In the genomic region with DNA sequence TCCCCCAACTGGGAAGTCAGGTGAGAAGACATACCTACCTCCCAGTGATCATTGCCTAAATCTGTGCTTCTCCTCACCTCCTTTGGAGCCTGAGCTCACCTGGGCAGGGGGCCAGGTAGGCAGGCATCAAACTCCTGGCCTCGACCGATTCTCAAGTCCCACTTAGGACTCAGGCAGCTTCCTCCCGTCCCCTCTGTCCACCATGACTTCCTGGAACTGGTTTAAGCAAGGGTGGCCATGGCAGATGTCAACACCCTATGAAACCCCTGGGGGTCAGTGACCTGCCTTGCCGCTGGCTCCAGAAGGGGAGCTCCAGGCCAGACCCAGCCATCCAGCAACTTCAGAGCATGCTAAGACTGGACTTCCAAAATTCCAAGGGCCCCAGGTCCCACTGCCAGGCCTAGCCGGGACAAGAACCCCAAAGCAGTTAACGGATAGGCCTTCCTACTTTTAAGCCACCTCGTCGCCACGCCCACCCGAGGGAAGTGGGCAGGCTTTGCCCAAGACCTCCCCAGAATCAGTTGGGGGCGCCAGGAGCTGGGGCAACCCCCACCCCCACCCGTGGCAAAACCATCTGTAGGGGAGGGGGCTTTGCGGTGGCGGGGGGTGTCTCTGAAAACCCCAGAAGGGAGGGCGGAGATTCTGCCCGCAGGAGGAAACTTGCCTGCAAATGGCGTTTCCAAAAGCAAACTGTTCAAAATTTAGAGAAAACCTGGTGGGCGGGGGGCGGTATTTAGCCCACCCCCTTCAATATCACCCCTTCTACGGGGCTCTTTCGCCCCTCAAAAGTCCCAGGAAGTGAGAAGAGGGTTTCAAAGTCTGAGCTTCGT, we compare ENCODE assay signal across 8 cellular contexts. TPM values are rescaled to one million over a fixed set of nuclear protein-coding genes. Genes with fewer than 3 reads are reported as not detected.
DNase-seq lines count a peak whose midpoint lies in the region; ATAC-seq and TF ChIP-seq lines count a peak whose summit lies in the region.

No MANE protein-coding gene starts in this region.

- H3K27me3 ChIP-seq in AG04450 (ENCODE audit: control insufficient read depth, insufficient read depth, low read length) (no peaks in the 10 kb centered on the region), lower lobe of right lung (ENCODE audit: low read depth) (no peaks in the 10 kb centered on the region)

- POLR2A ChIA-PET in AG04450 (lab: Yijun Ruan, JAX) = interaction anchor here (0.5 to 1.7 kb wide), 8 partner anchors 9 to 464 kb away, joined by 3 to 11 read pairs (median 4); no protein-coding TSS in a partner anchor

- peak overlapping the region; percentile 39 for H3K27ac ChIP-seq in AG04450 (ENCODE audit: low read depth, low read length)
- peak overlapping the region; percentile 88 for H3K27ac ChIP-seq in lower lobe of right lung

- CTCF ChIA-PET in AG04450 (lab: Charles Lee) = interaction anchor here (0.9 to 3.8 kb wide), 5 partner anchors 12 to 163 kb away, joined by 3 to 22 read pairs (median 13); no protein-coding TSS in a partner anchor

- no peaks in the 10 kb centered on the region; the same call in 1 of the 2 replicates for H3K9me3 ChIP-seq in AG04450 (ENCODE audit: control insufficient read depth, insufficient read depth, low read length)
- H3K9me3 ChIP-seq in lower lobe of right lung = no peaks in the 10 kb centered on the region

- peak overlapping the region; percentile 88 for H3K4me3 Mint-ChIP-seq in stimulated activated memory B cell treated with anti-CD40 and anti-IgM and Interleukin-4, amounts not matched to agents 10 μg/mL and 1 μg/mL and 100 μg/mL, for 72 hours

- peak overlapping the region; percentile 89 for H3K4me3 ChIP-seq in AG04450 (ENCODE audit: low read depth, low read length)
- peak overlapping the region; percentile 85 for H3K4me3 ChIP-seq in lower lobe of right lung

- H3K27ac Mint-ChIP-seq in stimulated activated memory B cell treated with anti-CD40 and anti-IgM and Interleukin-4, amounts not matched to agents 10 μg/mL and 1 μg/mL and 100 μg/mL, for 72 hours = peak overlapping the region; percentile 85

- peaks cover 5% of the 10 kb centered on the region for H3K36me3 Mint-ChIP-seq in stimulated activated memory B cell treated with anti-CD40 and anti-IgM and Interleukin-4, amounts not matched to agents 10 μg/mL and 1 μg/mL and 100 μg/mL, for 72 hours

- peaks cover 44% of the 10 kb centered on the region for H3K4me1 Mint-ChIP-seq in stimulated activated memory B cell treated with anti-CD40 and anti-IgM and Interleukin-4, amounts not matched to agents 10 μg/mL and 1 μg/mL and 100 μg/mL, for 72 hours

- TF ChIP-seq CTCF in AG04450 (IDR thresholded peaks at IDR 0.05; ENCODE audit: low read depth, low read length) (no peak), lower lobe of right lung (IDR thresholded peaks at IDR 0.05) (no peak)

- H3K9me3 Mint-ChIP-seq in stimulated activated memory B cell treated with anti-CD40 and anti-IgM and Interleukin-4, amounts not matched to agents 10 μg/mL and 1 μg/mL and 100 μg/mL, for 72 hours = no peaks in the 10 kb centered on the region

- DNase-seq in AG04450 (ENCODE audit: low read depth, low spot score) (no peak), HUDEP-2 (lab: John Stamatoyannopoulos, UW; ENCODE audit: unreplicated experiment in 76 of 76) (peak in 47 of 76 experiments; percentile 8 to 51 (median 28)), dermis blood vessel endothelial cell (peak; percentile 58), lower lobe of right lung (peak; percentile 84), NCI-H2081 treated with DMSO at 0.1 percent for 48 hours (lab: John Stamatoyannopoulos, UW) (no peak), NCI-H345 treated with DMSO at 0.1 percent for 48 hours (lab: John Stamatoyannopoulos, UW; ENCODE audit: unreplicated experiment) (no peak)
- DNase-seq in activated CD4-positive, alpha-beta T cell treated with anti-CD3 and anti-CD28 coated beads for 24 hours (ENCODE audit: low read depth in 2 of 2) = peak; percentile 10 to 28

- intact Hi-C loops in lower lobe of right lung (cut with DNase I) = no loop called here

- H3K4me1 ChIP-seq in lower lobe of right lung = peaks cover 19% of the 10 kb centered on the region

- peak; percentile 43 to 66 for ATAC-seq in lower lobe of right lung
- peak; percentile 31 for ATAC-seq in stimulated activated memory B cell treated with anti-CD40 and anti-IgM and Interleukin-4, amounts not matched to agents 10 μg/mL and 1 μg/mL and 100 μg/mL, for 72 hours

- peaks cover 3% of the 10 kb centered on the region for H3K27me3 Mint-ChIP-seq in stimulated activated memory B cell treated with anti-CD40 and anti-IgM and Interleukin-4, amounts not matched to agents 10 μg/mL and 1 μg/mL and 100 μg/mL, for 72 hours

- H3K36me3 ChIP-seq in lower lobe of right lung = peaks cover 9% of the 10 kb centered on the region

RNA-seq across cellular contexts. Expression of a gene that starts 0.7 kb away (rescaled TPM):
- polyA plus RNA-seq in AG04450 (2011; rRNA removed) = 103 and 125 TPM in 2 replicates
- 82.2 and 114 TPM in 2 replicates for polyA minus RNA-seq in AG04450 (2011; rRNA and poly(A)+ RNA removed)
- total RNA-seq in dermis blood vessel endothelial cell (111 and 167 TPM in 2 replicates), lower lobe of right lung (44.5 TPM)

RNA-seq across cellular contexts. Expression of a gene that starts 35.3 kb away (rescaled TPM):
- 1.0 and 2.9 TPM in 2 replicates for polyA plus RNA-seq in AG04450 (2011; rRNA removed)
- polyA minus RNA-seq in AG04450 (2011; rRNA and poly(A)+ RNA removed) = 0.96 and 1.2 TPM in 2 replicates
- total RNA-seq in dermis blood vessel endothelial cell (4.9 and 7.7 TPM in 2 replicates), lower lobe of right lung (14.6 TPM)

RNA-seq across cellular contexts. Expression of a gene that starts 35.9 kb away (rescaled TPM):
- not detected in 2 replicates for polyA plus RNA-seq in AG04450 (2011; rRNA removed)
- polyA minus RNA-seq in AG04450 (2011; rRNA and poly(A)+ RNA removed) = not detected in 2 replicates
- total RNA-seq in dermis blood vessel endothelial cell (not detected in 2 replicates), lower lobe of right lung (0.83 TPM)

RNA-seq across cellular contexts. Expression of a gene that starts 42.5 kb away (rescaled TPM):
- polyA plus RNA-seq in AG04450 (2011; rRNA removed) = 6.1 and 7.1 TPM in 2 replicates
- polyA minus RNA-seq in AG04450 (2011; rRNA and poly(A)+ RNA removed) = 7.1 and 7.3 TPM in 2 replicates
- total RNA-seq in dermis blood vessel endothelial cell = 22.0 and 55.7 TPM in 2 replicates
- 1.3 TPM for total RNA-seq in lower lobe of right lung

Comparison
In these comparisons a context has a peak if more than half of its experiments do, and no peak if none do; other contexts are left out.
1. DNase-seq: peak in HUDEP-2 (47 of 76), activated CD4-positive, alpha-beta T cell treated with anti-CD3 and anti-CD28 coated beads for 24 hours (2 of 2), dermis blood vessel endothelial cell (single experiment) and lower lobe of right lung (single experiment); none in AG04450 (single experiment), NCI-H2081 treated with DMSO at 0.1 percent for 48 hours (single experiment) and NCI-H345 treated with DMSO at 0.1 percent for 48 hours (single experiment).